In genomic region chr3:108132727-108133373, GRCh38 we compare ENCODE assay signal across 8 cellular contexts. TPM values are rescaled to one million over a fixed set of nuclear protein-coding genes. Genes with fewer than 3 reads are reported as not detected.
DNase-seq lines count a peak whose midpoint lies in the region; ATAC-seq and TF ChIP-seq lines count a peak whose summit lies in the region.

No MANE protein-coding gene starts in this region.

- H3K36me3 ChIP-seq in PC-9 (ENCODE audit: low read depth): no peaks in the 10 kb centered on the region
- peaks cover 4% of the 10 kb centered on the region for H3K36me3 ChIP-seq in effector memory CD4-positive, alpha-beta T cell (ENCODE audit: control insufficient read depth, insufficient read depth, low read length)
- H3K36me3 ChIP-seq in skeletal muscle satellite cell (ENCODE audit: insufficient read depth, low read length): no peaks in the 10 kb centered on the region

- TF ChIP-seq CTCF in PC-9 (conservative IDR thresholded peaks at IDR 0.05): no peak

- no peak overlapping the region for H3K9ac ChIP-seq in skeletal muscle satellite cell (ENCODE audit: low read depth, low read length)

- H3K4me1 ChIP-seq in PC-9 (replicated peaks; ENCODE audit: insufficient read depth) (peaks cover 46% of the 10 kb centered on the region), skeletal muscle satellite cell (ENCODE audit: control insufficient read depth, insufficient read depth, low read length) (peaks cover 31% of the 10 kb centered on the region)
- H3K4me1 ChIP-seq in effector memory CD4-positive, alpha-beta T cell (ENCODE audit: control insufficient read depth, insufficient read depth, low read length, poor library complexity, severe bottlenecking): peaks cover 36% of the 10 kb centered on the region

- peaks cover 39% of the 10 kb centered on the region for H3F3A ChIP-seq in PC-9 (ENCODE audit: insufficient read depth, low read depth)

- no peaks in the 10 kb centered on the region for H3K27me3 ChIP-seq in PC-9 (ENCODE audit: insufficient read depth, low read depth)
- H3K27me3 ChIP-seq in effector memory CD4-positive, alpha-beta T cell (replicated peaks; ENCODE audit: control insufficient read depth, insufficient read depth, low read length, poor library complexity, severe bottlenecking): no peaks in the 10 kb centered on the region
- H3K27me3 ChIP-seq in skeletal muscle satellite cell (ENCODE audit: control insufficient read depth, insufficient read depth, low read length): no peaks in the 10 kb centered on the region

- no peaks in the 10 kb centered on the region for H4K20me1 ChIP-seq in PC-9 (ENCODE audit: insufficient read depth)

- CTCF ChIA-PET in PC-9 (lab: Charles Lee): interaction anchor here (0.6 to 1.2 kb wide), 3 partner anchors 43 to 124 kb away, joined by 3 to 9 read pairs (median 4); no protein-coding TSS in a partner anchor

- intact Hi-C loops in PC-9 (cut with micrococcal nuclease; ENCODE audit: unreplicated experiment): loop anchor here (1.0 to 5.0 kb wide), 3 partner anchors 81 to 127 kb away; partner anchors contain the start of gene IFT57

- ATAC-seq in GM21619 (IDR thresholded peaks at IDR 0.05; ENCODE audit: unreplicated experiment): no peak

- no peaks in the 10 kb centered on the region for H3K79me2 ChIP-seq in PC-9 (ENCODE audit: low read depth)

- POLR2A ChIA-PET in PC-9 (lab: Charles Lee; ENCODE audit: unreplicated experiment): interaction anchor here (0.6 to 0.7 kb wide), 2 partner anchors 54 to 573 kb away, joined by 3 to 5 read pairs; no protein-coding TSS in a partner anchor

- H3K4me3 ChIP-seq in PC-9: peak overlapping the region; percentile 26
- peak overlapping the region; percentile 16 for H3K4me3 ChIP-seq in effector memory CD4-positive, alpha-beta T cell (ENCODE audit: insufficient read depth, low read depth, low read length, poor library complexity, severe bottlenecking)
- H3K4me3 ChIP-seq in skeletal muscle satellite cell (ENCODE audit: low read length): no peak overlapping the region

- H3K4me2 ChIP-seq in PC-9 (peak overlapping the region; percentile 72), skeletal muscle satellite cell (ENCODE audit: low read length) (peak overlapping the region; percentile 43)

- peak overlapping the region; percentile 84 for H3K27ac ChIP-seq in PC-9
- H3K27ac ChIP-seq in effector memory CD4-positive, alpha-beta T cell (ENCODE audit: insufficient read depth, low read length, poor library complexity, severe bottlenecking): no peak overlapping the region

- DNase-seq in NCI-H82 (lab: John Stamatoyannopoulos, UW) (peak; percentile 38), NCI-H82 treated with DMSO at 0.1 percent for 48 hours (lab: John Stamatoyannopoulos, UW; ENCODE audit: unreplicated experiment) (no peak), PC-9 (peak; percentile 19 to 99), NCI-H187 (lab: John Stamatoyannopoulos, UW) (no peak), epidermal melanocyte (ENCODE audit: insufficient read length, low spot score) (no peak)
- DNase-seq in effector memory CD4-positive, alpha-beta T cell: no peak

- BruUV-seq in PC-9 (replicated peaks; lab: Mats Ljungman, UMichigan): TSS peak; percentile 26

- peak overlapping the region; percentile 63 for H2AFZ ChIP-seq in PC-9

- H3K9me3 ChIP-seq in PC-9 (ENCODE audit: insufficient read depth, low read depth) (0 out of 2 replicates have a peak, but pooled peaks cover 10% of the 10 kb centered on the region), skeletal muscle satellite cell (replicated peaks; ENCODE audit: low read length) (no peaks in the 10 kb centered on the region)
- H3K9me3 ChIP-seq in effector memory CD4-positive, alpha-beta T cell (ENCODE audit: control insufficient read depth, low read length): no peaks in the 10 kb centered on the region

- no peaks in the 10 kb centered on the region for H3K9me2 ChIP-seq in PC-9 (ENCODE audit: insufficient read depth)

RNA-seq across cellular contexts. Expression of gene CD47, which starts 42.0 kb away (rescaled TPM):
- 74.8 and 76.9 TPM in 2 replicates for total RNA-seq in PC-9 (2021)
- total RNA-seq in skeletal muscle satellite cell (2012; rRNA removed): 70.7 and 71.6 TPM in 2 replicates

Comparison
In these comparisons a context has a peak if more than half of its experiments do, and no peak if none do; other contexts are left out.
1. DNase-seq: peak in NCI-H82 (single experiment) and PC-9 (2 of 2); none in NCI-H82 treated with DMSO at 0.1 percent for 48 hours (single experiment), effector memory CD4-positive, alpha-beta T cell (0 of 3), NCI-H187 (0 of 2) and epidermal melanocyte (single experiment).